Comparison of ENCODE assay signal across 20 cellular contexts in the genomic region with DNA sequence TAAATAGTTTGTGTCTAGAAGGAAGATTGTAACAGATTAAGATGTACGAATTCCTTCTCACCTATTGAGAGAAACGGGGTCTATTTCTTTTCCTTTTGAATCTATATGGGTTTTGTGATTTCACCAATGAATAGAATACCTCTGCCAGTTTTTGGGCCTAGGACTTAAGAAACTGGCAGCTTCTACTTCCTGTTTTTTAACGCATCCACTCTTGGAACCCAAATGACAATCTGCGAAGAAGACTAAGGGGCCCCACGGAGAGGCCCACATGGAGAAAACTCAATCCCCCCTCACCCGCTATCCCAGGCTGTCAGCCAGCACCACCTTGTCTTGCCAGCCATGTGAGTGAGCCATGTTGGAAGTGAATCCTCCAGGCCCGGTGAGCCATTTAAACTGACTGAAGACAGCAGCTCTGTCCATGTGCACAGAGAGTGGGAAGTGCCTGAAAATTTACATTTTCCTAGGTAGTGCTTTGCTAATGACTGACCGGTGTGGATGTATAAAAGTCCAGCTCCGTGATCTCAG. TPM values are rescaled to one million over a fixed set of nuclear protein-coding genes. Genes with fewer than 3 reads are reported as not detected.
"Had no signal": no experiment of that assay in that cellular context is flagged by ENCODE, and none has a peak within 500 bp of the region (broad histone marks: within the 10 kb centered on the region; RNA-seq: fewer than 3 reads in every experiment).

No MANE protein-coding gene starts in this region.

- H3K36me3 Mint-ChIP-seq: type B pancreatic cell had no signal

- H3K4me1 ChIP-seq: right lobe of liver had no signal

- H3K27ac ChIP-seq: cardiac muscle cell, esophagus muscularis mucosa, right lobe of liver, suprapubic skin, VCaP had no signal

- H3K27me3 ChIP-seq: esophagus muscularis mucosa, right lobe of liver, suprapubic skin had no signal

- H3K9me3 Mint-ChIP-seq: activated naive CD4-positive, alpha-beta T cell treated with anti-CD3 and anti-CD28 coated beads, Interleukin-2, amount 10 ng/mL, durations not matched to agents 7 days and 5 days; nephron; stimulated activated naive CD8-positive, alpha-beta T cell treated with anti-CD3 and anti-CD28 coated beads, Interleukin-15, Interleukin-2, amounts not matched to agents 100 ng/mL and 50 ng/mL, for 24 hours; type B pancreatic cell had no signal

- H3K9me3 ChIP-seq: esophagus muscularis mucosa, right lobe of liver, suprapubic skin had no signal

- H3K4me3 ChIP-seq: cardiac muscle cell, esophagus muscularis mucosa, right lobe of liver, smooth muscle cell, suprapubic skin had no signal

- DNase-seq: activated CD4-positive, alpha-beta T cell treated with anti-CD3 and anti-CD28 coated beads for 1 hour; activated CD4-positive, alpha-beta T cell treated with anti-CD3 and anti-CD28 coated beads, Interleukin-2, amount 50 U/mL, for 4 hours; activated CD8-positive, alpha-beta memory T cell treated with anti-CD3 and anti-CD28 coated beads, Interleukin-2, amount 10 ng/mL, durations not matched to agents 7 days and 5 days; activated naive CD4-positive, alpha-beta T cell treated with anti-CD3 and anti-CD28 coated beads, Interleukin-2, amount 10 ng/mL, durations not matched to agents 7 days and 5 days; activated T-cell treated with anti-CD3 and anti-CD28 coated beads, Interleukin-2, amount 50 U/mL, for 1 hour; kidney glomerular epithelial cell; left ventricle myocardium superior; mesendoderm; right lobe of liver; T1000 had no signal

- H3K4me3 Mint-ChIP-seq: activated CD8-positive, alpha-beta memory T cell treated with anti-CD3 and anti-CD28 coated beads, Interleukin-2, amount 10 ng/mL, durations not matched to agents 7 days and 5 days; activated naive CD4-positive, alpha-beta T cell treated with anti-CD3 and anti-CD28 coated beads, Interleukin-2, amount 10 ng/mL, durations not matched to agents 7 days and 5 days; nephron; stimulated activated naive CD8-positive, alpha-beta T cell treated with anti-CD3 and anti-CD28 coated beads, Interleukin-15, Interleukin-2, amounts not matched to agents 100 ng/mL and 50 ng/mL, for 24 hours; type B pancreatic cell had no signal

- H3K27ac Mint-ChIP-seq: activated CD8-positive, alpha-beta memory T cell treated with anti-CD3 and anti-CD28 coated beads, Interleukin-2, amount 10 ng/mL, durations not matched to agents 7 days and 5 days; activated naive CD4-positive, alpha-beta T cell treated with anti-CD3 and anti-CD28 coated beads, Interleukin-2, amount 10 ng/mL, durations not matched to agents 7 days and 5 days; stimulated activated naive CD8-positive, alpha-beta T cell treated with anti-CD3 and anti-CD28 coated beads, Interleukin-15, Interleukin-2, amounts not matched to agents 100 ng/mL and 50 ng/mL, for 24 hours; type B pancreatic cell had no signal

- ATAC-seq: activated CD8-positive, alpha-beta memory T cell treated with anti-CD3 and anti-CD28 coated beads, Interleukin-2, amount 10 ng/mL, durations not matched to agents 7 days and 5 days; left ventricle myocardium superior; right lobe of liver had no signal

- H3K36me3 ChIP-seq: cardiac muscle cell, esophagus muscularis mucosa, right lobe of liver, suprapubic skin had no signal

- H3K27me3 Mint-ChIP-seq: activated CD8-positive, alpha-beta memory T cell treated with anti-CD3 and anti-CD28 coated beads, Interleukin-2, amount 10 ng/mL, durations not matched to agents 7 days and 5 days; stimulated activated naive CD8-positive, alpha-beta T cell treated with anti-CD3 and anti-CD28 coated beads, Interleukin-15, Interleukin-2, amounts not matched to agents 100 ng/mL and 50 ng/mL, for 24 hours; type B pancreatic cell had no signal

RNA-seq across cellular contexts. Expression of gene FNDC7, which starts 48.2 kb away (rescaled TPM):
- total RNA-seq: activated CD8-positive, alpha-beta memory T cell treated with anti-CD3 and anti-CD28 coated beads, Interleukin-2, amount 10 ng/mL, durations not matched to agents 7 days and 5 days; cardiac muscle cell; esophagus muscularis mucosa; glomerular endothelial cell; left ventricle myocardium superior; osteocyte; right lobe of liver had no signal
